15 cellular contexts compared by ENCODE assay signal in the genomic region with DNA sequence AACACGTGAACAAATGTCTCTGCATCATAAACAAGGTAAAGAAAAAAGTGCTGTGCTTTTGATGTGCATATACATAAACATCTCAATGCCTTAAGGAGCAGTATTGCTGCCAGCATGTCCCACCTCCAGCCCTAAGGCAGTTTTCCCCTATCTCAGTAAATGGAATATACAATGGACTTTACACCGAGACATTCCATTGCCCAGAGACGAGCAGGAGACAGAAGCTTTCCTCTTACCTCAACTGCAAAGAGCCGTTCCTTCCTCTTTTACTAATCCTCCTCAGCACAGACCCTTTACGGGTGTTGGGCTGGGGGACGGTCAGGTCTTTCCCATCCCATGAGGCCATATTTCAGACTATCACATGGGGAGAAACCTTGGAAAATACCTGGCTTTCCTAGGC. TPM values are rescaled to one million over a fixed set of nuclear protein-coding genes. Genes with fewer than 3 reads are reported as not detected.
"Had no signal": no experiment of that assay in that cellular context is flagged by ENCODE, and none has a peak within 500 bp of the region (broad histone marks: within the 10 kb centered on the region; RNA-seq: fewer than 3 reads in every experiment).

No MANE protein-coding gene starts in this region.

RNA-seq across cellular contexts. Expression of a gene that starts 11.1 kb away (rescaled TPM):
- total RNA-seq: activated B cell treated with CpG ODN at 0.5 μM for 24 hours; activated CD4-positive, alpha-beta memory T cell treated with anti-CD3 and anti-CD28 coated beads for 36 hours; activated CD4-positive, alpha-beta memory T cell treated with anti-CD3 and anti-CD28 coated beads, Interleukin-2, amount 10 ng/mL, durations not matched to agents 7 days and 5 days; activated CD4-positive, alpha-beta T cell treated with anti-CD3 and anti-CD28 coated beads for 36 hours; activated CD4-positive, alpha-beta T cell treated with anti-CD3 and anti-CD28 coated beads, Interleukin-2, amount 10 ng/mL, durations not matched to agents 24 days and 14 days; activated CD4-positive, alpha-beta T cell treated with anti-CD3 and anti-CD28 coated beads, Interleukin-2, amount 10 ng/mL, durations not matched to agents 7 days and 5 days; activated CD8-positive, alpha-beta memory T cell treated with anti-CD3 and anti-CD28 coated beads for 36 hours; activated CD8-positive, alpha-beta memory T cell treated with anti-CD3 and anti-CD28 coated beads, Interleukin-2, amount 10 ng/mL, durations not matched to agents 7 days and 5 days; activated CD8-positive, alpha-beta T cell treated with anti-CD3 and anti-CD28 coated beads for 36 hours; activated CD8-positive, alpha-beta T cell treated with anti-CD3 and anti-CD28 coated beads, Interleukin-2, amount 10 ng/mL, durations not matched to agents 7 days and 5 days; T-cell; T-helper 1 cell treated with Interleukin-12 subunit alpha and Interleukin-12 subunit beta and Interleukin-4 antibody, amounts not matched to agents 30 ng/mL and 1 ng/mL, for 36 hours; T-helper 17 cell; T-helper 2 cell treated with Interferon-gamma antibody and Interleukin-4, amounts not matched to agents 100 ng/mL and 5 ng/mL, for 36 hours; WTC11 had no signal

RNA-seq across cellular contexts. Expression of a gene that starts 14.0 kb away (rescaled TPM):
- total RNA-seq: activated B cell treated with CpG ODN at 0.5 μM for 24 hours; activated CD4-positive, alpha-beta memory T cell treated with anti-CD3 and anti-CD28 coated beads for 36 hours; activated CD4-positive, alpha-beta memory T cell treated with anti-CD3 and anti-CD28 coated beads, Interleukin-2, amount 10 ng/mL, durations not matched to agents 7 days and 5 days; activated CD4-positive, alpha-beta T cell treated with anti-CD3 and anti-CD28 coated beads for 36 hours; activated CD4-positive, alpha-beta T cell treated with anti-CD3 and anti-CD28 coated beads, Interleukin-2, amount 10 ng/mL, durations not matched to agents 24 days and 14 days; activated CD4-positive, alpha-beta T cell treated with anti-CD3 and anti-CD28 coated beads, Interleukin-2, amount 10 ng/mL, durations not matched to agents 7 days and 5 days; activated CD8-positive, alpha-beta memory T cell treated with anti-CD3 and anti-CD28 coated beads for 36 hours; activated CD8-positive, alpha-beta memory T cell treated with anti-CD3 and anti-CD28 coated beads, Interleukin-2, amount 10 ng/mL, durations not matched to agents 7 days and 5 days; activated CD8-positive, alpha-beta T cell treated with anti-CD3 and anti-CD28 coated beads for 36 hours; activated CD8-positive, alpha-beta T cell treated with anti-CD3 and anti-CD28 coated beads, Interleukin-2, amount 10 ng/mL, durations not matched to agents 7 days and 5 days; T-cell; T-helper 1 cell treated with Interleukin-12 subunit alpha and Interleukin-12 subunit beta and Interleukin-4 antibody, amounts not matched to agents 30 ng/mL and 1 ng/mL, for 36 hours; T-helper 17 cell; T-helper 2 cell treated with Interferon-gamma antibody and Interleukin-4, amounts not matched to agents 100 ng/mL and 5 ng/mL, for 36 hours; WTC11 had no signal

RNA-seq across cellular contexts. Expression of a gene that starts 43.2 kb away (rescaled TPM):
- total RNA-seq: activated B cell treated with CpG ODN at 0.5 μM for 24 hours; activated CD4-positive, alpha-beta memory T cell treated with anti-CD3 and anti-CD28 coated beads for 36 hours; activated CD4-positive, alpha-beta memory T cell treated with anti-CD3 and anti-CD28 coated beads, Interleukin-2, amount 10 ng/mL, durations not matched to agents 7 days and 5 days; activated CD4-positive, alpha-beta T cell treated with anti-CD3 and anti-CD28 coated beads for 36 hours; activated CD4-positive, alpha-beta T cell treated with anti-CD3 and anti-CD28 coated beads, Interleukin-2, amount 10 ng/mL, durations not matched to agents 24 days and 14 days; activated CD4-positive, alpha-beta T cell treated with anti-CD3 and anti-CD28 coated beads, Interleukin-2, amount 10 ng/mL, durations not matched to agents 7 days and 5 days; activated CD8-positive, alpha-beta memory T cell treated with anti-CD3 and anti-CD28 coated beads for 36 hours; activated CD8-positive, alpha-beta memory T cell treated with anti-CD3 and anti-CD28 coated beads, Interleukin-2, amount 10 ng/mL, durations not matched to agents 7 days and 5 days; activated CD8-positive, alpha-beta T cell treated with anti-CD3 and anti-CD28 coated beads for 36 hours; activated CD8-positive, alpha-beta T cell treated with anti-CD3 and anti-CD28 coated beads, Interleukin-2, amount 10 ng/mL, durations not matched to agents 7 days and 5 days; T-cell; T-helper 1 cell treated with Interleukin-12 subunit alpha and Interleukin-12 subunit beta and Interleukin-4 antibody, amounts not matched to agents 30 ng/mL and 1 ng/mL, for 36 hours; T-helper 17 cell; T-helper 2 cell treated with Interferon-gamma antibody and Interleukin-4, amounts not matched to agents 100 ng/mL and 5 ng/mL, for 36 hours had no signal
